In the genomic region with DNA sequence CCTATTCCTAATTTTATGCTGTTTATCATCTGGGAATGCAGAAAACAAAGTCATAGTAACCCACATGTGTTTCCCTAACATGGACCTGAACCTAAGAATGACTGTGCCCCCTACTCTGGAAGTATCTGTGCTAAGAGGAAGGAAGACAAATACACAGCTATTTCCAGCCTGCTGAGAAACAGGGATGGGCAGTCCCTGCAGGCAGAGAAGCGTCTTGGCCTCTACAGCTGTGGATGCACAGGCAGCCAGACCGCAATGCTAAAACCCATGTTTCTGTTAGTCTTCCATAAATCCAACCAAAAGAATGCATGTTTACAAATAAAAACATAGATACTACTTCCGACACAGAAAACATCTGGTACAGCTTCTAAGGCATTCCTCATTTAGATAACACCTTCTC, we compare ENCODE assay signal across 8 cellular contexts. TPM values are rescaled to one million over a fixed set of nuclear protein-coding genes. Genes with fewer than 3 reads are reported as not detected.
A peak's percentile ranks its signal among the peaks of the same experiment; 100 is the strongest.
DNase-seq lines count a peak whose midpoint lies in the region; ATAC-seq and TF ChIP-seq lines count a peak whose summit lies in the region.

No MANE protein-coding gene starts in this region.

- no peaks in the 10 kb centered on the region for H3K27me3 ChIP-seq in CD8-positive, alpha-beta memory T cell (ENCODE audit: insufficient read depth, low read length, poor library complexity, severe bottlenecking)
- no peaks in the 10 kb centered on the region for H3K27me3 ChIP-seq in SK-N-SH (ENCODE audit: insufficient read depth)
- H3K27me3 ChIP-seq in psoas muscle (ENCODE audit: insufficient read depth in 3 of 3, low read length in 2 of 3): no peaks in the 10 kb centered on the region

- peaks cover 54% of the 10 kb centered on the region for H3F3A ChIP-seq in SK-N-SH (replicated peaks; ENCODE audit: insufficient read depth)

- H3K4me3 ChIP-seq in CD8-positive, alpha-beta memory T cell (ENCODE audit: low read length): no peak overlapping the region
- H3K4me3 ChIP-seq in SK-N-SH (ENCODE audit: low read depth in 2 of 2, low read length in 1 of 2) (peak overlapping the region; percentile 27 to 51), psoas muscle (peak overlapping the region; percentile 41)

- TF ChIP-seq RAD21 in SK-N-SH (IDR thresholded peaks at IDR 0.05; ENCODE audit: low read length): no peak

- H3K9me2 ChIP-seq in SK-N-SH: no peaks in the 10 kb centered on the region

- no peaks in the 10 kb centered on the region for H3K9me3 ChIP-seq in CD8-positive, alpha-beta memory T cell (ENCODE audit: low read length)
- no peaks in the 10 kb centered on the region for H3K9me3 ChIP-seq in SK-N-SH
- H3K9me3 ChIP-seq in psoas muscle: no peaks in the 10 kb centered on the region

- no peaks in the 10 kb centered on the region for H3K27me3 Mint-ChIP-seq in CD8-positive, alpha-beta memory T cell

- H3K4me1 ChIP-seq in CD8-positive, alpha-beta memory T cell (ENCODE audit: insufficient read depth, low read length): peaks cover 9% of the 10 kb centered on the region
- H3K4me1 ChIP-seq in SK-N-SH (ENCODE audit: control insufficient read depth in 1 of 2, insufficient read depth in 2 of 2, low read depth in 1 of 2, low read length in 1 of 2): peaks cover 49 to 53% of the 10 kb centered on the region in 2 experiments
- peaks cover 52% of the 10 kb centered on the region for H3K4me1 ChIP-seq in psoas muscle

- H2AFZ ChIP-seq in SK-N-SH (ENCODE audit: low read depth): peak overlapping the region; percentile 69

- no peaks in the 10 kb centered on the region for H3K9me3 Mint-ChIP-seq in CD8-positive, alpha-beta memory T cell

- no peak for DNase-seq in CD8-positive, alpha-beta memory T cell
- no peak for DNase-seq in SK-N-SH
- DNase-seq in fibroblast of the conjunctiva (ENCODE audit: low read depth): peak; percentile 38
- no peak for DNase-seq in psoas muscle
- DNase-seq in UCSD-AML1 (lab: John Stamatoyannopoulos, UW; ENCODE audit: unreplicated experiment): no peak
- no peak for DNase-seq in NCI-H1436 (lab: John Stamatoyannopoulos, UW)
- no peak for DNase-seq in MV-4-11 (lab: John Stamatoyannopoulos, UW)

- H3K9ac ChIP-seq in SK-N-SH: peak overlapping the region; percentile 73

- H3K36me3 ChIP-seq in CD8-positive, alpha-beta memory T cell (ENCODE audit: insufficient read depth, low read length): no peaks in the 10 kb centered on the region
- peaks cover 3 to 5% of the 10 kb centered on the region in 2 experiments for H3K36me3 ChIP-seq in SK-N-SH (replicated peaks in 1 of 2; ENCODE audit: control insufficient read depth in 1 of 2, insufficient read depth in 2 of 2, low read length in 1 of 2)
- no peaks in the 10 kb centered on the region for H3K36me3 ChIP-seq in psoas muscle (ENCODE audit: insufficient read depth in 1 of 2, low read depth in 1 of 2)

- peak overlapping the region in 6 of 8 donors; percentile 62 to 95 (median 86) for H3K27ac Mint-ChIP-seq in CD8-positive, alpha-beta memory T cell

- peak overlapping the region; percentile 73 for H3K4me2 ChIP-seq in SK-N-SH

- ATAC-seq in psoas muscle: peak in 2 of 4 donors; percentile 71 to 78
- no peak for ATAC-seq in HG03175 (IDR thresholded peaks at IDR 0.05; ENCODE audit: unreplicated experiment)

- POLR2A ChIA-PET in CD8-positive, alpha-beta memory T cell (lab: Charles Lee): no interaction called here
- POLR2A ChIA-PET in SK-N-SH (lab: Yijun Ruan, JAX): interaction anchor here (1.0 kb wide), 1 partner anchor 56 kb away, joined by 3 read pairs; a partner anchor contains a TSS

- H3K79me2 ChIP-seq in SK-N-SH (ENCODE audit: insufficient read depth): peaks cover 79% of the 10 kb centered on the region

- 54% methylated on average over 3 of the region's 3 CpGs for WGBS in SK-N-SH (ENCODE audit: low lambda C conversion rate)
- WGBS in psoas muscle, 3 donors: 52 to 68% (median 53%) methylated on average over 3 of the region's 3 CpGs

- intact Hi-C loops in psoas muscle (cut with DNase I): loop anchor here (5.0 kb wide), 1 partner anchor 56 kb away; a partner anchor contains a TSS

- peaks cover 0 to 12% (median 4%) of the 10 kb centered on the region in 3 donors for H3K36me3 Mint-ChIP-seq in CD8-positive, alpha-beta memory T cell

- no peaks in the 10 kb centered on the region for H4K20me1 ChIP-seq in SK-N-SH (ENCODE audit: insufficient read depth)

- peak overlapping the region in 2 of 7 donors; percentile 32 to 61 for H3K4me3 Mint-ChIP-seq in CD8-positive, alpha-beta memory T cell

- TF ChIP-seq CTCF in SK-N-SH (IDR thresholded peaks at IDR 0.05): no peak
- TF ChIP-seq CTCF in psoas muscle (IDR thresholded peaks at IDR 0.05): no peak

- CTCF ChIA-PET in CD8-positive, alpha-beta memory T cell (lab: Charles Lee): no interaction called here
- CTCF ChIA-PET in SK-N-SH (lab: Yijun Ruan, JAX): interaction anchor here (1.0 to 2.6 kb wide), 6 partner anchors 9 to 150 kb away, joined by 3 to 14 read pairs (median 4); a partner anchor contains a TSS

- no peak overlapping the region for H3K27ac ChIP-seq in CD8-positive, alpha-beta memory T cell (ENCODE audit: low read depth, low read length)
- H3K27ac ChIP-seq in SK-N-SH (ENCODE audit: low read depth in 2 of 2, low read length in 1 of 2): peak overlapping the region; percentile 98 to 100
- H3K27ac ChIP-seq in psoas muscle: peak overlapping the region; percentile 65

- H3K4me1 Mint-ChIP-seq in CD8-positive, alpha-beta memory T cell: peaks cover 54 to 62% (median 60%) of the 10 kb centered on the region in 3 donors

- no peak for TF ChIP-seq EP300 in SK-N-SH (IDR thresholded peaks at IDR 0.05; ENCODE audit: borderline replicate concordance in 1 of 2, low read depth in 1 of 2, low read length in 1 of 2)

TF ChIP-seq in SK-N-SH, 30 proteins besides CTCF, POLR2A, EP300 and RAD21 (continues in another document):
- TF ChIP-seq, protein P1, sequence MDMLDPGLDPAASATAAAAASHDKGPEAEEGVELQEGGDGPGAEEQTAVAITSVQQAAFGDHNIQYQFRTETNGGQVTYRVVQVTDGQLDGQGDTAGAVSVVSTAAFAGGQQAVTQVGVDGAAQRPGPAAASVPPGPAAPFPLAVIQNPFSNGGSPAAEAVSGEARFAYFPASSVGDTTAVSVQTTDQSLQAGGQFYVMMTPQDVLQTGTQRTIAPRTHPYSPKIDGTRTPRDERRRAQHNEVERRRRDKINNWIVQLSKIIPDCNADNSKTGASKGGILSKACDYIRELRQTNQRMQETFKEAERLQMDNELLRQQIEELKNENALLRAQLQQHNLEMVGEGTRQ (IDR thresholded peaks at IDR 0.05; ENCODE audit: borderline replicate concordance, low read depth, low read length): no peak
- no peak for TF ChIP-seq GATA2 (CRISPR knock-in tag; IDR thresholded peaks at IDR 0.05)
- no peak for TF ChIP-seq RFX5 (IDR thresholded peaks at IDR 0.05; ENCODE audit: low read length)
- TF ChIP-seq SIN3A (IDR thresholded peaks at IDR 0.05; ENCODE audit: borderline replicate concordance, low read depth, low read length): no peak
- no peak for TF ChIP-seq MXI1 (IDR thresholded peaks at IDR 0.05; ENCODE audit: low read depth, low read length)
- TF ChIP-seq, protein P2, sequence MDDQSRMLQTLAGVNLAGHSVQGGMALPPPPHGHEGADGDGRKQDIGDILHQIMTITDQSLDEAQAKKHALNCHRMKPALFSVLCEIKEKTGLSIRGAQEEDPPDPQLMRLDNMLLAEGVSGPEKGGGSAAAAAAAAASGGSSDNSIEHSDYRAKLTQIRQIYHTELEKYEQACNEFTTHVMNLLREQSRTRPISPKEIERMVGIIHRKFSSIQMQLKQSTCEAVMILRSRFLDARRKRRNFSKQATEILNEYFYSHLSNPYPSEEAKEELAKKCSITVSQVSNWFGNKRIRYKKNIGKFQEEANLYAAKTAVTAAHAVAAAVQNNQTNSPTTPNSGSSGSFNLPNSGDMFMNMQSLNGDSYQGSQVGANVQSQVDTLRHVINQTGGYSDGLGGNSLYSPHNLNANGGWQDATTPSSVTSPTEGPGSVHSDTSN (IDR thresholded peaks at IDR 0.05): no peak
- TF ChIP-seq FOSL2 (IDR thresholded peaks at IDR 0.05; ENCODE audit: borderline replicate concordance, low read depth): no peak
- no peak for TF ChIP-seq NFIC (IDR thresholded peaks at IDR 0.05; ENCODE audit: borderline replicate concordance)
- TF ChIP-seq, protein P3, sequence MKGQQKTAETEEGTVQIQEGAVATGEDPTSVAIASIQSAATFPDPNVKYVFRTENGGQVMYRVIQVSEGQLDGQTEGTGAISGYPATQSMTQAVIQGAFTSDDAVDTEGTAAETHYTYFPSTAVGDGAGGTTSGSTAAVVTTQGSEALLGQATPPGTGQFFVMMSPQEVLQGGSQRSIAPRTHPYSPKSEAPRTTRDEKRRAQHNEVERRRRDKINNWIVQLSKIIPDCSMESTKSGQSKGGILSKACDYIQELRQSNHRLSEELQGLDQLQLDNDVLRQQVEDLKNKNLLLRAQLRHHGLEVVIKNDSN (IDR thresholded peaks at IDR 0.05; ENCODE audit: borderline replicate concordance, low read depth): no peak
- no peak for TF ChIP-seq CHD2 (IDR thresholded peaks at IDR 0.05; ENCODE audit: low read length, partially characterized antibody)
- no peak for TF ChIP-seq POLR2AphosphoS5 (IDR thresholded peaks at IDR 0.05; ENCODE audit: low read depth, low read length)
- TF ChIP-seq, protein P4, sequence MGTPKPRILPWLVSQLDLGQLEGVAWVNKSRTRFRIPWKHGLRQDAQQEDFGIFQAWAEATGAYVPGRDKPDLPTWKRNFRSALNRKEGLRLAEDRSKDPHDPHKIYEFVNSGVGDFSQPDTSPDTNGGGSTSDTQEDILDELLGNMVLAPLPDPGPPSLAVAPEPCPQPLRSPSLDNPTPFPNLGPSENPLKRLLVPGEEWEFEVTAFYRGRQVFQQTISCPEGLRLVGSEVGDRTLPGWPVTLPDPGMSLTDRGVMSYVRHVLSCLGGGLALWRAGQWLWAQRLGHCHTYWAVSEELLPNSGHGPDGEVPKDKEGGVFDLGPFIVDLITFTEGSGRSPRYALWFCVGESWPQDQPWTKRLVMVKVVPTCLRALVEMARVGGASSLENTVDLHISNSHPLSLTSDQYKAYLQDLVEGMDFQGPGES (IDR thresholded peaks at IDR 0.05; ENCODE audit: low read depth, low read length): no peak
- TF ChIP-seq SMC3 (IDR thresholded peaks at IDR 0.05; ENCODE audit: low read depth, low read length): no peak
- no peak for TF ChIP-seq JUND (IDR thresholded peaks at IDR 0.05)
- TF ChIP-seq NRF1 (IDR thresholded peaks at IDR 0.05; ENCODE audit: low read depth, low read length): no peak
- TF ChIP-seq FOXJ3 (CRISPR knock-in tag; IDR thresholded peaks at IDR 0.05): no peak
- TF ChIP-seq TCF12 (IDR thresholded peaks at IDR 0.05): no peak
- TF ChIP-seq RCOR1 (IDR thresholded peaks at IDR 0.05; ENCODE audit: low read length): no peak
- TF ChIP-seq FOXM1 (IDR thresholded peaks at IDR 0.05; ENCODE audit: low read depth): no peak

RNA-seq across cellular contexts. Expression of a gene that starts 56.1 kb away (rescaled TPM):
- total RNA-seq in CD8-positive, alpha-beta memory T cell: 10 to 100 TPM; 37.5 to 41.2 TPM
- 10.3 TPM for polyA plus RNA-seq in CD8-positive, alpha-beta memory T cell
- polyA plus RNA-seq in SK-N-SH (2012; rRNA removed) (7.1 and 8.5 TPM in 2 replicates), psoas muscle (1 to 10 TPM; 3.3 to 8.4 (median 4.5) TPM)
- polyA plus RNA-seq in SK-N-SH (2012; cell fraction: cytosol; rRNA removed): 8.6 and 9.8 TPM in 2 replicates
- polyA plus RNA-seq in SK-N-SH (2012; cell fraction: nucleus; rRNA removed): 5.0 and 7.1 TPM in 2 replicates
- total RNA-seq in psoas muscle: 10 to 100 TPM; 14.2 to 23.8 (median 19.7) TPM
